33 cellular contexts compared by ENCODE assay signal in the genomic region with DNA sequence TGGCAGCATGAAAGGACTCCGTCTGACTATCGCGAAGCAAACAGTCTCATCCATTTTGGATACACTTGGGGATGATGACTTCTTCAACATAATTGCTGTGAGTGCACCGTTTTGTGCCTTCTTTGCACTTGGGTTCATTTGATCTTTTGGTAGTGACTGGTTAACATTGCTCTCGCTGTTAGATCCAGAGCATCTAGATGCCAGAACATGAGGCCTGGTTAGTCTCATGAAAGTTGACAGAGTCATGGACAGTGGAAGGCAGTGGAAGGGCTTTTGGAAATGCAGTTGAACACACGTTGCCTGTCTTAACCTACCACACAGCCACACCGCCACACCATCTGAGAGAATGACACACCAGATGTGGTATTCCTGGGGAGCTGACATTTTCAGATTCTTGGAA.
"Had no signal": no experiment of that assay in that cellular context is flagged by ENCODE, and none has a peak within 500 bp of the region (broad histone marks: within the 10 kb centered on the region; RNA-seq: fewer than 3 reads in every experiment).

No MANE protein-coding gene starts in this region.

- ATAC-seq: activated naive CD4-positive, alpha-beta T cell treated with anti-CD3 and anti-CD28 coated beads, Interleukin-2, amount 50 U/mL, for 72 hours; activated naive CD8-positive, alpha-beta T cell treated with anti-CD3 and anti-CD28 coated beads, Interleukin-2, amount 50 U/mL, for 24 hours; activated T-cell treated with anti-CD3 and anti-CD28 coated beads, Interleukin-2, amount 50 U/mL, for 4 hours; activated T-cell treated with anti-CD3 and anti-CD28 coated beads, Interleukin-2, amount 50 U/mL, for 72 hours; activated T-helper 17 cell treated with anti-CD3 and anti-CD28 coated beads, Interleukin-2, amount 50 U/mL, for 72 hours; body of pancreas had no signal

- H3K27me3 ChIP-seq: adrenal gland, ascending aorta, body of pancreas, brain microvascular endothelial cell, breast epithelium had no signal

- FAIRE-seq: astrocyte had no signal

- H3K4me1 ChIP-seq: ascending aorta, body of pancreas, breast epithelium had no signal

- H3K36me3 ChIP-seq: adrenal gland, ascending aorta, brain microvascular endothelial cell, breast epithelium, cardiac muscle cell had no signal

- H3K27ac ChIP-seq: adrenal gland, ascending aorta, body of pancreas, brain microvascular endothelial cell, breast epithelium, cardiac muscle cell had no signal

- H3K4me3 ChIP-seq: adrenal gland, ascending aorta, body of pancreas, breast epithelium, cardiac muscle cell had no signal

- DNase-seq: activated effector memory CD4-positive, alpha-beta T cell treated with anti-CD3 and anti-CD28 coated beads, Interleukin-2, amount 50 U/mL, for 16 hours; activated effector memory CD4-positive, alpha-beta T cell treated with Interleukin-2 at 50 U/mL for 16 hours; activated gamma-delta T cell; activated gamma-delta T cell treated with Interleukin-2 at 50 U/mL for 16 hours; activated naive CD4-positive, alpha-beta T cell; activated naive CD4-positive, alpha-beta T cell treated with anti-CD3 and anti-CD28 coated beads for 36 hours; activated naive CD4-positive, alpha-beta T cell treated with anti-CD3 and anti-CD28 coated beads, Interleukin-2, amount 10 ng/mL, durations not matched to agents 7 days and 5 days; activated naive CD4-positive, alpha-beta T cell treated with anti-CD3 and anti-CD28 coated beads, Interleukin-2, amount 50 U/mL, for 16 hours; activated naive CD4-positive, alpha-beta T cell treated with Interleukin-2 at 50 U/mL for 16 hours; activated naive CD8-positive, alpha-beta T cell treated with anti-CD3 and anti-CD28 coated beads for 36 hours; activated naive CD8-positive, alpha-beta T cell treated with anti-CD3 and anti-CD28 coated beads, Interleukin-2, amount 10 ng/mL, durations not matched to agents 7 days and 5 days; activated naive CD8-positive, alpha-beta T cell treated with anti-CD3 and anti-CD28 coated beads, Interleukin-2, amount 50 U/mL, for 24 hours; activated T-cell treated with anti-CD3 and anti-CD28 coated beads, Interleukin-2, amount 50 U/mL, for 1 hour; activated T-cell treated with anti-CD3 and anti-CD28 coated beads, Interleukin-2, amount 50 U/mL, for 24 hours; activated T-cell treated with anti-CD3 and anti-CD28 coated beads, Interleukin-2, amount 50 U/mL, for 4 hours; activated T-cell treated with anti-CD3 and anti-CD28 coated beads, Interleukin-2, amount 50 U/mL, for 48 hours; activated T-cell treated with anti-CD3 and anti-CD28 coated beads, Interleukin-2, amount 50 U/mL, for 72 hours; adrenal gland; amniotic stem cell; amygdala; anterior cingulate cortex; aorta; body of pancreas; brain microvascular endothelial cell; caudate nucleus; central memory CD4-positive, alpha-beta T cell; cerebellar nuclear complex had no signal

- H3K9me3 ChIP-seq: adrenal gland, ascending aorta, body of pancreas, breast epithelium had no signal
